8 cellular contexts compared by ENCODE assay signal in the genomic region with DNA sequence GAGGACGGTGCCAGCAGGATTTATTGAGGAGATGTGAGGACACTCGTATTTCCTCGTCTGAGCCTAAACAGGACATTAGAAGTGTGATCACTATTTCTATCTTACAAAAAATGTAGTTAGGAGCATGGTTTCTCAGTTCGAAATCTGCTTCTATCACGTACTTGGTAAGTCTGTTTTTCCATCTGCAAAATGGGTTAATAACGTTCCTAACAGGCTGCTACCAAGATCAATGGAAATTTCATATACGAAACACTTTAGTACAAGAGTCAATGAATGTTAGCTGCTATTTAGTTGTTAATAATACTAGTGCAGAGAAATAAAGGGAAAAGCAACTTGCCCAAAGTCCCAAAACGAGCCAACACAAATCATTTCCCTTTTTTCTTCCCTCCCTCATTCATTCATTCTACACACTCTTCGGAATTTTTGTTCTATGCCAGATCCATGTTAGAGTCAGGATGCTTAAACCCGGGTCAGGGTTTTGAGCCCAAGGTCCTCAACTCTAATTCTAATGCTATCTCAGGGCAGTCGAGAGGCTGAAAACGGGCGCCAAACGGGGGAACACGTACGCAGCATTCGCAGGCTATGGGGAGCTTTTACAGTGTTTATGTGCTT. TPM values are rescaled to one million over a fixed set of nuclear protein-coding genes. Genes with fewer than 3 reads are reported as not detected.
DNase-seq lines count a peak whose midpoint lies in the region; ATAC-seq and TF ChIP-seq lines count a peak whose summit lies in the region.

No MANE protein-coding gene starts in this region.

- DNase-seq in Panc1 (ENCODE audit: low read depth, low spot score) (no peak), fibroblast of the aortic adventitia (ENCODE audit: low read depth) (no peak), retinal pigment epithelial cell (ENCODE audit: low read depth) (no peak), GDM1 (lab: John Stamatoyannopoulos, UW) (no peak), inferior parietal cortex (ENCODE audit: extremely low spot score) (no peak), UCSD-AML1 (lab: John Stamatoyannopoulos, UW; ENCODE audit: unreplicated experiment) (no peak)
- no peak for DNase-seq in stimulated activated CD8-positive, alpha-beta memory T cell treated with anti-CD3 and anti-CD28 coated beads, Interleukin-4, amount 100 ng/mL, for 48 hours

- peaks cover 17% of the 10 kb centered on the region; the same call in 1 of the 2 replicates for H3K36me3 ChIP-seq in Panc1 (ENCODE audit: control insufficient read depth, insufficient read depth, low read length)

- H3K27ac ChIP-seq in Panc1 (ENCODE audit: low read length): peak overlapping the region; percentile 98

- TF ChIP-seq CTCF in Panc1 (IDR thresholded peaks at IDR 0.05) (no peak), fibroblast of the aortic adventitia (IDR thresholded peaks at IDR 0.05; ENCODE audit: insufficient read depth, low read length) (no peak), retinal pigment epithelial cell (conservative IDR thresholded peaks at IDR 0.05; ENCODE audit: low read depth, low read length) (no peak)

- H3K27me3 ChIP-seq in Panc1 (ENCODE audit: control insufficient read depth, insufficient read depth, low read length): no peaks in the 10 kb centered on the region

- H3K9me3 ChIP-seq in Panc1 (ENCODE audit: control insufficient read depth, insufficient read depth, low read depth, low read length): no peaks in the 10 kb centered on the region

- in situ Hi-C loops in Panc1 (cut with HindIII; ENCODE audit: low pct_unique_long_range_greater_than_20kb, low sequenced_read_pairs): no loop called here

- ATAC-seq in Panc1: no peak

- peak overlapping the region; percentile 97 for H3K4me3 ChIP-seq in GM08714 (ENCODE audit: low read length)
- H3K4me3 ChIP-seq in Panc1 (ENCODE audit: low read depth in 2 of 2, low read length in 2 of 2): peak overlapping the region; percentile 97 to 100
- peak overlapping the region; percentile 100 for H3K4me3 ChIP-seq in fibroblast of the aortic adventitia (ENCODE audit: low read depth, low read length)
- peak overlapping the region; percentile 100 for H3K4me3 ChIP-seq in retinal pigment epithelial cell (ENCODE audit: low read length)

- CTCF ChIA-PET in Panc1 (lab: Charles Lee): interaction anchor here (0.7 kb wide), 1 partner anchor 113 kb away, joined by 3 read pairs; no protein-coding TSS in a partner anchor

- POLR2A ChIA-PET in Panc1 (lab: Charles Lee): no interaction called here

- H3K4me1 ChIP-seq in Panc1 (ENCODE audit: control insufficient read depth, insufficient read depth, low read length): peaks cover 15% of the 10 kb centered on the region

- intact Hi-C loops in Panc1 (cut with micrococcal nuclease; ENCODE audit: unreplicated experiment): no loop called here

- no TSS peak for BruUV-seq in Panc1 (replicated peaks; lab: Mats Ljungman, UMichigan)

RNA-seq across cellular contexts. Expression of a gene that starts 0.6 kb away (rescaled TPM):
- total RNA-seq in Panc1 (2021; ENCODE audit: unreplicated experiment): 99.3 TPM
- 62.0 TPM for polyA plus RNA-seq in Panc1 (2012; ENCODE audit: insufficient read length)
- 50.3 and 112 TPM in 2 replicates for total RNA-seq in fibroblast of the aortic adventitia (ENCODE audit: low replicate concordance)

RNA-seq across cellular contexts. Expression of a gene that starts 0.9 kb away (rescaled TPM):
- total RNA-seq in Panc1 (2021; ENCODE audit: unreplicated experiment): 30.6 TPM
- polyA plus RNA-seq in Panc1 (2012; ENCODE audit: insufficient read length): 24.3 TPM
- total RNA-seq in fibroblast of the aortic adventitia (ENCODE audit: low replicate concordance): 11.4 and 39.9 TPM in 2 replicates

RNA-seq across cellular contexts. Expression of a gene that starts 56.3 kb away (rescaled TPM):
- total RNA-seq in Panc1 (2021; ENCODE audit: unreplicated experiment): 1.7 TPM
- 2.5 TPM for polyA plus RNA-seq in Panc1 (2012; ENCODE audit: insufficient read length)
- 0.36 TPM in 1 of 2 replicates, not detected in the other for total RNA-seq in fibroblast of the aortic adventitia (ENCODE audit: low replicate concordance)
